ENCODE assay signal across 16 cellular contexts in the genomic region with DNA sequence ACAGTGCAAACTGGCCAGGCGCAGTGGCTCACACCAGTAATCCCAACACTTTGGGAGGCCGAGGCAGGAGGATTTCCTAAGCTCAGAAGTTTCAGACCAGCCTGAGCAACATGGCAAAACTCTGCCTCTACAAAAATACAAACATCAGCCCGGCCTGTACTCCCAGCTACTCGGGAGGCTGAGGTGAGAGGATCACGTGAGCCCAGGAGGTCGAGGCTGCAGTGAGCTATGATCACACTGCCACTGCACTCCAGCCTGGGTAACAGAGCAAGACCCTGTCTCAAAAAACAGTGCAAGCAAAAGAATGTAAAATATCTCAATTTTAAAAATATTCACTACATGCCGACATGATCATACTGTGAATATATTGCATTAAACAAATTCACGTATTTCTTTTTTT. TPM values are rescaled to one million over a fixed set of nuclear protein-coding genes. Genes with fewer than 3 reads are reported as not detected.
DNase-seq lines count a peak whose midpoint lies in the region; ATAC-seq and TF ChIP-seq lines count a peak whose summit lies in the region.
"Had no signal": no experiment of that assay in that cellular context is flagged by ENCODE, and none has a peak within 500 bp of the region (broad histone marks: within the 10 kb centered on the region; RNA-seq: fewer than 3 reads in every experiment).

No MANE protein-coding gene starts in this region.

- DNase-seq in neuronal stem cell (ENCODE audit: low spot score): no peak
- DNase-seq in activated CD4-positive, alpha-beta T cell treated with anti-CD3 and anti-CD28 coated beads, Interleukin-2, amount 50 U/mL, for 4 hours: no peak
- DNase-seq: 8988T; ACHN; BE2C; C1 segment of cervical spinal cord; Caco-2; Calu3; CD4-positive, alpha-beta T cell; CD8-positive, alpha-beta T cell; DMS79 treated with DMSO at 0.1 percent for 48 hours; GF-D8 had no signal

- H3K23ac ChIP-seq in neuronal stem cell (ENCODE audit: low read depth, low read length, poor library complexity): no peak overlapping the region

- H3K79me1 ChIP-seq in neuronal stem cell (ENCODE audit: low read depth, low read length): no peaks in the 10 kb centered on the region

- no peak overlapping the region for H2BK120ac ChIP-seq in neuronal stem cell (ENCODE audit: low read depth, low read length)

- no peak overlapping the region for H2AK5ac ChIP-seq in neuronal stem cell (ENCODE audit: low read depth, low read length)

- H2BK5ac ChIP-seq in neuronal stem cell (ENCODE audit: low read length): no peak overlapping the region

- peaks cover 7 to 18% of the 10 kb centered on the region in 2 donors for H3K4me1 ChIP-seq in neuronal stem cell (ENCODE audit: control insufficient read depth in 2 of 2, insufficient read depth in 1 of 2, low read depth in 1 of 2, low read length in 2 of 2)
- H3K4me1 ChIP-seq: BE2C, BLaER1, Caco-2 had no signal

- H2AFZ ChIP-seq in neuronal stem cell (ENCODE audit: low read length): no peak overlapping the region

- no peak overlapping the region for H3K9ac ChIP-seq in neuronal stem cell (ENCODE audit: low read depth, low read length, poor library complexity)
- H3K9ac ChIP-seq: BLaER1 had no signal

- peak overlapping the region; percentile 27 for H3K18ac ChIP-seq in neuronal stem cell (ENCODE audit: low read length)

- no peak overlapping the region for H4K8ac ChIP-seq in neuronal stem cell (ENCODE audit: low read depth, low read length)

- H4K91ac ChIP-seq in neuronal stem cell (ENCODE audit: low read depth, low read length, poor library complexity): no peak overlapping the region

- H3K4me2 ChIP-seq in neuronal stem cell (ENCODE audit: insufficient read depth, low read length, poor library complexity, severe bottlenecking): no peak overlapping the region
- H3K4me2 ChIP-seq: BLaER1 had no signal

- no peak overlapping the region for H2BK15ac ChIP-seq in neuronal stem cell (ENCODE audit: low read length)

- H3K27me3 ChIP-seq in neuronal stem cell (ENCODE audit: control insufficient read depth in 3 of 3, insufficient read depth in 3 of 3, low read depth in 1 of 3, low read length in 3 of 3): peaks cover 0 to 10% (median 0%) of the 10 kb centered on the region in 3 experiments
- H3K27me3 ChIP-seq: BE2C, BLaER1 had no signal

- no peak overlapping the region for H3K14ac ChIP-seq in neuronal stem cell (ENCODE audit: low read length)

- H3K27ac ChIP-seq in C4-2B: peak overlapping the region; percentile 3; the same call in 1 of the 2 replicates
- H3K27ac ChIP-seq in VCaP: peak overlapping the region; percentile 46
- H3K27ac ChIP-seq in neuronal stem cell (replicated peaks; ENCODE audit: low read length): no peak overlapping the region
- H3K27ac ChIP-seq: BLaER1 had no signal

- WGBS in neuronal stem cell (ENCODE audit: extremely low coverage in 2 of 2, insufficient read length in 2 of 2, insufficient replicate concordance in 1 of 2), 2 donors: 100% methylated on average over 2 of the region's 8 CpGs; no CpG with 5 or more reads in 1 of the 2 donors

- peak overlapping the region; percentile 30 for H2BK12ac ChIP-seq in neuronal stem cell (ENCODE audit: low read length)

- no peaks in the 10 kb centered on the region for H3K36me3 ChIP-seq in neuronal stem cell (replicated peaks in 1 of 2; ENCODE audit: control insufficient read depth in 2 of 2, insufficient read depth in 2 of 2, low read length in 2 of 2)
- H3K36me3 ChIP-seq: BE2C, BLaER1 had no signal

- TF ChIP-seq CTCF in C4-2B (conservative IDR thresholded peaks at IDR 0.05): no peak
- no peak for TF ChIP-seq CTCF in VCaP (conservative IDR thresholded peaks at IDR 0.05)

- ATAC-seq in HG02763 (IDR thresholded peaks at IDR 0.05; ENCODE audit: unreplicated experiment): no peak
- ATAC-seq: CD8-positive, alpha-beta T cell had no signal

- no peak overlapping the region for H3K4me3 ChIP-seq in neuronal stem cell (ENCODE audit: low read length in 2 of 2)
- H3K4me3 ChIP-seq: BLaER1 had no signal

- no peak overlapping the region for H3K4ac ChIP-seq in neuronal stem cell (ENCODE audit: low read length)

- no peaks in the 10 kb centered on the region for H3K9me3 ChIP-seq in neuronal stem cell (replicated peaks in 1 of 2; ENCODE audit: control insufficient read depth in 2 of 2, insufficient read depth in 1 of 2, low read depth in 1 of 2, low read length in 2 of 2)
- H3K9me3 ChIP-seq: BE2C, BLaER1, Caco-2 had no signal

RNA-seq across cellular contexts. Expression of a gene that starts 50.7 kb away (rescaled TPM):
- polyA plus RNA-seq in neuronal stem cell (2013, experiment 1 of 2): 34.2 TPM
- polyA plus RNA-seq in neuronal stem cell (2013, experiment 2 of 2): 35.1 TPM
